ENCODE assay signal across 11 cellular contexts in genomic region chr13:91017669-91018053, GRCh38.
DNase-seq lines count a peak whose midpoint lies in the region; ATAC-seq, FAIRE-seq and TF ChIP-seq lines count a peak whose summit lies in the region.
"Had no signal": no experiment of that assay in that cellular context is flagged by ENCODE, and none has a peak within 500 bp of the region (broad histone marks: within the 10 kb centered on the region; RNA-seq: fewer than 3 reads in every experiment).

No MANE protein-coding gene starts in this region.

- no peaks in the 10 kb centered on the region for H4K20me1 ChIP-seq in K562 (replicated peaks; ENCODE audit: control insufficient read depth, insufficient read depth, low read length)

- peak in 1 of 4 experiments; percentile 38 for DNase-seq in K562 (ENCODE audit: extremely low read depth in 1 of 4, low spot score in 3 of 4)
- no peak for DNase-seq in mesenteric fat pad (ENCODE audit: low spot score)
- no peak for DNase-seq in AG08395 (ENCODE audit: low spot score)
- no peak for DNase-seq in kidney glomerular epithelial cell (lab: John Stamatoyannopoulos, UW)
- DNase-seq in dedifferentiated amniotic fluid mesenchymal stem cell (ENCODE audit: extremely low spot score): no peak
- DNase-seq: tibial artery had no signal

- TF ChIP-seq EP300 in K562 (IDR thresholded peaks at IDR 0.05; ENCODE audit: low read length): no peak

- no peak overlapping the region for H2AFZ ChIP-seq in K562 (ENCODE audit: low read depth, low read length)

- no peaks in the 10 kb centered on the region for H3K79me2 ChIP-seq in K562 (ENCODE audit: control insufficient read depth, insufficient read depth, low read length)

- no peaks in the 10 kb centered on the region for H3K9me3 ChIP-seq in K562 (replicated peaks; ENCODE audit: control insufficient read depth, insufficient read depth, low read depth, low read length)
- H3K9me3 ChIP-seq: tibial artery had no signal

- TF ChIP-seq CTCF in C4-2B (conservative IDR thresholded peaks at IDR 0.05) (peak; percentile 59), K562 (IDR thresholded peaks at IDR 0.05 in 2 of 3, conservative IDR thresholded peaks at IDR 0.05 in 1 of 3; ENCODE audit: insufficient read depth in 2 of 3, low read depth in 1 of 3, low read length in 3 of 3) (no peak)

- no peak overlapping the region for H3K9ac ChIP-seq in K562 (ENCODE audit: insufficient read depth in 1 of 2, low read depth in 2 of 2, low read length in 2 of 2)

- H3K36me3 ChIP-seq in K562 (ENCODE audit: control insufficient read depth, insufficient read depth, low read length): no peaks in the 10 kb centered on the region
- H3K36me3 ChIP-seq: tibial artery had no signal

- intact Hi-C loops in K562 (cut with micrococcal nuclease): loop anchor here (5.0 kb wide), 2 partner anchors 150 to 1675 kb away; no protein-coding TSS in a partner anchor

- no peak overlapping the region for H3K4me2 ChIP-seq in K562 (ENCODE audit: insufficient read depth, low read length)

- ATAC-seq in GM19467 (IDR thresholded peaks at IDR 0.05; ENCODE audit: unreplicated experiment) (peak; percentile 15), HG03442 (IDR thresholded peaks at IDR 0.05; ENCODE audit: unreplicated experiment) (peak; percentile 24), K562 (peak; percentile 55)

- in situ Hi-C loops in K562 (cut with MboI): loop anchor here (25.0 kb wide), 1 partner anchor 1670 kb away; no protein-coding TSS in a partner anchor

- peak overlapping the region; percentile 14; the same call in 1 of the 2 replicates for H3K27ac ChIP-seq in C4-2B
- no peak overlapping the region for H3K27ac ChIP-seq in K562 (ENCODE audit: extremely low read depth, low read depth, low read length)
- H3K27ac ChIP-seq: HL-60, SK-N-MC, tibial artery had no signal

- BruUV-seq in K562 (replicated peaks; lab: Mats Ljungman, UMichigan): no TSS peak

- CTCF ChIA-PET in K562 (lab: Yijun Ruan, JAX; ENCODE audit: low intra/inter-chr PET ratio): interaction anchor here (0.6 to 0.8 kb wide), 4 partner anchors 148 to 629 kb away, joined by 3 to 4 read pairs (median 3); no protein-coding TSS in a partner anchor

- TF ChIP-seq POLR2A in K562 (conservative IDR thresholded peaks at IDR 0.05): no peak

- no peak for FAIRE-seq in K562 (lab: Jason Lieb, UNC)

- H3K9me1 ChIP-seq in K562 (ENCODE audit: control insufficient read depth, insufficient read depth, low read length): no peaks in the 10 kb centered on the region

- no peaks in the 10 kb centered on the region for H3K27me3 ChIP-seq in K562 (ENCODE audit: control insufficient read depth in 2 of 2, insufficient read depth in 2 of 2, low read length in 2 of 2)
- H3K27me3 ChIP-seq: tibial artery had no signal

- TF ChIP-seq RAD21 in K562 (CRISPR knock-in tag; conservative IDR thresholded peaks at IDR 0.05 in 1 of 2, IDR thresholded peaks at IDR 0.05 in 1 of 2): no peak

- H3K4me1 ChIP-seq in K562 (replicated peaks in 1 of 2; ENCODE audit: control insufficient read depth in 2 of 2, insufficient read depth in 2 of 2, low read length in 2 of 2): no peaks in the 10 kb centered on the region
- H3K4me1 ChIP-seq: tibial artery had no signal

- WGBS in K562 (ENCODE audit: insufficient coverage, low coverage, missing lambda C conversion rate): 1% methylated on average over 15 of the region's 15 CpGs

- POLR2A ChIA-PET in K562 (lab: Yijun Ruan, JAX): interaction anchor here (1.6 kb wide), 1 partner anchor 210 kb away, joined by 3 read pairs; no protein-coding TSS in a partner anchor

- no peak overlapping the region for H3K4me3 ChIP-seq in K562
- H3K4me3 ChIP-seq: SK-N-MC, tibial artery had no signal

TF ChIP-seq in K562, 482 proteins besides CTCF, POLR2A, EP300 and RAD21:
- TF ChIP-seq ATF3 (IDR thresholded peaks at IDR 0.05): no peak
- TF ChIP-seq ATF3 (CRISPR knock-in tag; conservative IDR thresholded peaks at IDR 0.05): peak; percentile 32; the same call in 1 of the 2 replicates
- no peak for TF ChIP-seq MCM3 (IDR thresholded peaks at IDR 0.05)
- TF ChIP-seq, protein P1, sequence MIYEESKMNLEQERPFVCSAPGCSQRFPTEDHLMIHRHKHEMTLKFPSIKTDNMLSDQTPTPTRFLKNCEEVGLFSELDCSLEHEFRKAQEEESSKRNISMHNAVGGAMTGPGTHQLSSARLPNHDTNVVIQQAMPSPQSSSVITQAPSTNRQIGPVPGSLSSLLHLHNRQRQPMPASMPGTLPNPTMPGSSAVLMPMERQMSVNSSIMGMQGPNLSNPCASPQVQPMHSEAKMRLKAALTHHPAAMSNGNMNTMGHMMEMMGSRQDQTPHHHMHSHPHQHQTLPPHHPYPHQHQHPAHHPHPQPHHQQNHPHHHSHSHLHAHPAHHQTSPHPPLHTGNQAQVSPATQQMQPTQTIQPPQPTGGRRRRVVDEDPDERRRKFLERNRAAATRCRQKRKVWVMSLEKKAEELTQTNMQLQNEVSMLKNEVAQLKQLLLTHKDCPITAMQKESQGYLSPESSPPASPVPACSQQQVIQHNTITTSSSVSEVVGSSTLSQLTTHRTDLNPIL (CRISPR knock-in tag; IDR thresholded peaks at IDR 0.05): 0 out of 2 replicates have a peak, but pooled peaks have one; percentile 27
- TF ChIP-seq EGR1 (conservative IDR thresholded peaks at IDR 0.05): peak; percentile 26; the same call in 1 of the 2 replicates
- TF ChIP-seq, protein P2, sequence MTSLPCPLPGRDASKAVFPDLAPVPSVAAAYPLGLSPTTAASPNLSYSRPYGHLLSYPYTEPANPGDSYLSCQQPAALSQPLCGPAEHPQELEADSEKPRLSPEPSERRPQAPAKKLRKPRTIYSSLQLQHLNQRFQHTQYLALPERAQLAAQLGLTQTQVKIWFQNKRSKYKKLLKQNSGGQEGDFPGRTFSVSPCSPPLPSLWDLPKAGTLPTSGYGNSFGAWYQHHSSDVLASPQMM (CRISPR knock-in tag; IDR thresholded peaks at IDR 0.05): peak; percentile 62; the same call in 1 of the 2 replicates
- TF ChIP-seq RERE (CRISPR knock-in tag; IDR thresholded peaks at IDR 0.05; ENCODE audit: borderline replicate concordance): no peak
